In genomic region chr10:111076682-111077661, GRCh38 we compare ENCODE assay signal across 8 cellular contexts. TPM values are rescaled to one million over a fixed set of nuclear protein-coding genes. Genes with fewer than 3 reads are reported as not detected.
DNase-seq lines count a peak whose midpoint lies in the region; ATAC-seq and TF ChIP-seq lines count a peak whose summit lies in the region.

ADRA2A (plus strand) TSS chr10:111077029; CDS start chr10:111077997, 968 bp downstream.

- no peaks in the 10 kb centered on the region for H4K20me1 ChIP-seq in osteoblast (ENCODE audit: insufficient read depth, low read length)

- H3K4me1 ChIP-seq in osteoblast (ENCODE audit: insufficient read depth, low read length) = peaks cover 4% of the 10 kb centered on the region

- no peaks in the 10 kb centered on the region for H3K79me2 ChIP-seq in osteoblast (ENCODE audit: insufficient read depth, low read length)

- H3K9me3 ChIP-seq in osteoblast (ENCODE audit: low read depth, low read length) = no peaks in the 10 kb centered on the region

- H3K4me2 ChIP-seq in osteoblast (ENCODE audit: insufficient read depth, low read length) = peak within 1 kb of the TSS; percentile 84

- H3K4me3 Mint-ChIP-seq in activated naive CD4-positive, alpha-beta T cell treated with anti-CD3 and anti-CD28 coated beads, Interleukin-2, amount 10 ng/mL, durations not matched to agents 7 days and 5 days = peak within 1 kb of the TSS; percentile 60

- no peaks in the 10 kb centered on the region for H3K36me3 ChIP-seq in osteoblast (ENCODE audit: insufficient read depth, low read length)

- peak within 1 kb of the TSS; percentile 35 for H2AFZ ChIP-seq in osteoblast (ENCODE audit: low read length)

- peak; percentile 27 for ATAC-seq in GM21786 (IDR thresholded peaks at IDR 0.05; ENCODE audit: unreplicated experiment)
- peak; percentile 86 for ATAC-seq in Right ventricle myocardium superior (ENCODE audit: poor library complexity)

- no peak within 1 kb of the TSS for H3K27ac Mint-ChIP-seq in activated naive CD4-positive, alpha-beta T cell treated with anti-CD3 and anti-CD28 coated beads, Interleukin-2, amount 10 ng/mL, durations not matched to agents 7 days and 5 days

- no peaks in the 10 kb centered on the region for H3K9me3 Mint-ChIP-seq in activated naive CD4-positive, alpha-beta T cell treated with anti-CD3 and anti-CD28 coated beads, Interleukin-2, amount 10 ng/mL, durations not matched to agents 7 days and 5 days

- DNase-seq in CMK (ENCODE audit: low read depth) (peak; percentile 36), NCI-H2227 treated with DMSO at 0.1 percent for 48 hours (lab: John Stamatoyannopoulos, UW) (peak; percentile 27), Right ventricle myocardium superior (peak; percentile 55), osteoblast (ENCODE audit: insufficient read length, low spot score, missing footprints) (peak; percentile 95), superior temporal gyrus (ENCODE audit: extremely low spot score) (no peak)
- peak; percentile 27 for DNase-seq in activated naive CD4-positive, alpha-beta T cell treated with anti-CD3 and anti-CD28 coated beads, Interleukin-2, amount 10 ng/mL, durations not matched to agents 7 days and 5 days
- no peak for DNase-seq in activated effector memory CD4-positive, alpha-beta T cell treated with anti-CD3 and anti-CD28 coated beads, Interleukin-2, amount 50 U/mL, for 16 hours

- intact Hi-C loops in Right ventricle myocardium superior (cut with DNase I) = loop anchor here (10.0 kb wide), 1 partner anchor 288 kb away; no protein-coding TSS in a partner anchor

- peaks cover 79% of the 10 kb centered on the region for H3K27me3 ChIP-seq in osteoblast (ENCODE audit: insufficient read depth, low read length)

- peak within 1 kb of the TSS; percentile 66 for H3K4me3 ChIP-seq in osteoblast (ENCODE audit: insufficient read depth, low read length)

- peaks cover 19% of the 10 kb centered on the region for H3K4me1 Mint-ChIP-seq in activated naive CD4-positive, alpha-beta T cell treated with anti-CD3 and anti-CD28 coated beads, Interleukin-2, amount 10 ng/mL, durations not matched to agents 7 days and 5 days

- CTCF ChIA-PET in activated naive CD4-positive, alpha-beta T cell treated with anti-CD3 and anti-CD28 coated beads, Interleukin-2, amount 10 ng/mL, durations not matched to agents 7 days and 5 days (lab: Charles Lee) = interaction anchor here (0.6 to 2.8 kb wide), 12 partner anchors 13 to 522 kb away, joined by 3 to 17 read pairs (median 3); no protein-coding TSS in a partner anchor

- H3K36me3 Mint-ChIP-seq in activated naive CD4-positive, alpha-beta T cell treated with anti-CD3 and anti-CD28 coated beads, Interleukin-2, amount 10 ng/mL, durations not matched to agents 7 days and 5 days = no peaks in the 10 kb centered on the region

- peaks cover 78% of the 10 kb centered on the region for H3K27me3 Mint-ChIP-seq in activated naive CD4-positive, alpha-beta T cell treated with anti-CD3 and anti-CD28 coated beads, Interleukin-2, amount 10 ng/mL, durations not matched to agents 7 days and 5 days

- no peak for TF ChIP-seq CTCF in osteoblast (IDR thresholded peaks at IDR 0.05; ENCODE audit: extremely low read depth, low read depth, low read length)

- no peak within 1 kb of the TSS for H3K27ac ChIP-seq in osteoblast (ENCODE audit: low read depth, low read length)

RNA-seq across cellular contexts. Expression of gene ADRA2A, which starts in this region (rescaled TPM):
- total RNA-seq in Right ventricle myocardium superior = 0.67 TPM
- total RNA-seq in osteoblast = 0.29 and 0.72 TPM in 2 replicates

Comparison
In these comparisons a context has a peak if more than half of its experiments do, and no peak if none do; other contexts are left out.
1. Peak in DNase-seq and ATAC-seq in Right ventricle myocardium superior; RNA of the gene not detected or under 1 TPM.
2. Peak in DNase-seq, H3K4me3 ChIP-seq and H3K4me2 ChIP-seq in osteoblast; RNA of the gene not detected or under 1 TPM.
3. DNase-seq: peak in CMK (single experiment), NCI-H2227 treated with DMSO at 0.1 percent for 48 hours (single experiment) and activated naive CD4-positive, alpha-beta T cell treated with anti-CD3 and anti-CD28 coated beads, Interleukin-2, amount 10 ng/mL, durations not matched to agents 7 days and 5 days (single experiment); none in activated effector memory CD4-positive, alpha-beta T cell treated with anti-CD3 and anti-CD28 coated beads, Interleukin-2, amount 50 U/mL, for 16 hours (single experiment) and superior temporal gyrus (single experiment).